ENCODE assay signal across 13 cellular contexts in genomic region chr11:2726964-2727363, GRCh38.
"Had no signal": no experiment of that assay in that cellular context is flagged by ENCODE, and none has a peak within 500 bp of the region (broad histone marks: within the 10 kb centered on the region; RNA-seq: fewer than 3 reads in every experiment).

No MANE protein-coding gene starts in this region.

- H3K4me1 ChIP-seq: adrenal gland had no signal

- H3K36me3 Mint-ChIP-seq: activated naive CD4-positive, alpha-beta T cell treated with anti-CD3 and anti-CD28 coated beads, Interleukin-2, amount 50 U/mL, for 72 hours had no signal

- H3K27ac Mint-ChIP-seq: endodermal cell had no signal

- H3K4me3 ChIP-seq: adrenal gland, cardiac muscle cell, gastrocnemius medialis, heart left ventricle, SK-N-MC, smooth muscle cell, thyroid gland had no signal

- H3K36me3 ChIP-seq: adrenal gland, cardiac muscle cell, gastrocnemius medialis, heart left ventricle, thyroid gland had no signal

- H3K4me2 ChIP-seq: smooth muscle cell had no signal

- H3K27me3 ChIP-seq: adrenal gland, cardiac muscle cell, gastrocnemius medialis, heart left ventricle, thyroid gland had no signal

- DNase-seq: activated CD4-positive, alpha-beta T cell treated with anti-CD3 and anti-CD28 coated beads, Interleukin-2, amount 50 U/mL, for 48 hours; activated gamma-delta T cell treated with Interleukin-2 at 50 U/mL for 16 hours; adrenal gland; endodermal cell; gastrocnemius medialis; heart left ventricle; stimulated activated CD4-positive, alpha-beta T cell treated with anti-CD3 and anti-CD28 coated beads, Interleukin-4, amount 100 ng/mL, for 1 hour; thyroid gland had no signal

- ATAC-seq: activated naive CD4-positive, alpha-beta T cell treated with anti-CD3 and anti-CD28 coated beads, Interleukin-2, amount 50 U/mL, for 72 hours; gastrocnemius medialis; heart left ventricle had no signal

- H3K4me3 Mint-ChIP-seq: endodermal cell had no signal

- H3K27ac ChIP-seq: cardiac muscle cell, epithelial cell of prostate, gastrocnemius medialis, heart left ventricle, SK-N-MC, thyroid gland had no signal

- H3K9me3 ChIP-seq: adrenal gland, gastrocnemius medialis, heart left ventricle, thyroid gland had no signal

- H3K9me3 Mint-ChIP-seq: activated naive CD4-positive, alpha-beta T cell treated with anti-CD3 and anti-CD28 coated beads, Interleukin-2, amount 50 U/mL, for 72 hours; endodermal cell had no signal
